In the genomic region with DNA sequence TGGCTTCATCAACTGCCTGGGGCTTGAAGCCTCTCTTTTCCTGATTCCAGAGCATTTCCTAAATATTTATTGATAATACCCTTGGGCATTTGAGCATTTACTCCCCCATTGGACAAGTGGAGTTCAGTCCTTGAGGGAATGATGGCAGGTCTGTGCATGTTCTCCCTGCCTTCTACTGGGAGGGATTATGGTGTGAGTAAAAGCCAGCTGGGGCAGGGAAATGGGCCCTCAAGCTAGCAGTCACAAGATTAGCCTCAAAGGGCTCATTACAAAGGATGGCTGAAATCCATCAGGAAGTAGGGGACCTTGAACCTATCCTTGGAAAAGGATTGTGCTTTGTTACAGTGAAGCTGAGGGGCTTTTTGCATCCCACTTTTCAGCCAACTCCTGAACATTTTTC, we compare ENCODE assay signal across 19 cellular contexts.
"Had no signal": no experiment of that assay in that cellular context is flagged by ENCODE, and none has a peak within 500 bp of the region (broad histone marks: within the 10 kb centered on the region; RNA-seq: fewer than 3 reads in every experiment).

No MANE protein-coding gene starts in this region.

- ATAC-seq: activated T-cell treated with anti-CD3 and anti-CD28 coated beads, Interleukin-2, amount 50 U/mL, for 4 hours; body of pancreas; left cardiac atrium; natural killer cell; sciatic nerve; stimulated activated effector memory CD8-positive, alpha-beta T cell treated with anti-CD3 and anti-CD28 coated beads, Interleukin-12 subunit alpha, Interleukin-12 subunit beta, amount 100 ng/mL, for 72 hours; upper lobe of right lung had no signal

- H3K9me3 ChIP-seq: body of pancreas, testis, upper lobe of right lung had no signal

- H3K36me3 ChIP-seq: upper lobe of right lung had no signal

- H3K4me2 ChIP-seq: smooth muscle cell had no signal

- H3K27me3 ChIP-seq: body of pancreas, testis, upper lobe of right lung had no signal

- DNase-seq: activated CD4-positive, alpha-beta T cell treated with anti-CD3 and anti-CD28 coated beads, Interleukin-2, amount 50 U/mL, for 1 hour; activated CD4-positive, CD25-positive, alpha-beta regulatory T cell treated with anti-CD3 and anti-CD28 coated beads, Interleukin-2, amount 50 U/mL, for 72 hours; activated CD8-positive, alpha-beta memory T cell treated with anti-CD3 and anti-CD28 coated beads, Interleukin-2, amount 50 U/mL, for 4 hours; activated naive CD4-positive, alpha-beta T cell treated with anti-CD3 and anti-CD28 coated beads for 36 hours; activated T-cell treated with anti-CD3 and anti-CD28 coated beads, Interleukin-2, amount 50 U/mL, for 4 hours; body of pancreas; central memory CD4-positive, alpha-beta T cell; endodermal cell; erythroblast; left cardiac atrium; natural killer cell; stimulated activated CD4-positive, alpha-beta T cell treated with anti-CD3 and anti-CD28 coated beads, Interleukin-4, amount 100 ng/mL, for 24 hours; T-helper 1 cell; T1000; testis; upper lobe of right lung had no signal

- H3K27ac ChIP-seq: body of pancreas, testis, upper lobe of right lung had no signal

- H3K4me1 ChIP-seq: body of pancreas, upper lobe of right lung had no signal

- H3K4me3 ChIP-seq: body of pancreas, smooth muscle cell, testis, upper lobe of right lung had no signal
